In genomic region chr15:31040611-31041010, GRCh38 we compare ENCODE assay signal across 18 cellular contexts.
"Had no signal": no experiment of that assay in that cellular context is flagged by ENCODE, and none has a peak within 500 bp of the region (broad histone marks: within the 10 kb centered on the region; RNA-seq: fewer than 3 reads in every experiment).

No MANE protein-coding gene starts in this region.

- H3K9me3 Mint-ChIP-seq: dendritic cell treated with granulocyte-macrophage colony-stimulating factor and Interleukin-4, amounts not matched to agents 40 ng/mL and 50 ng/mL, for 4 days had no signal

- H3K27ac Mint-ChIP-seq: dendritic cell treated with granulocyte-macrophage colony-stimulating factor and Interleukin-4, amounts not matched to agents 40 ng/mL and 50 ng/mL, for 4 days had no signal

- H3K27me3 ChIP-seq: colonic mucosa, gastrocnemius medialis, left lung had no signal

- H3K4me1 ChIP-seq: colonic mucosa, esophagus muscularis mucosa, gastrocnemius medialis, heart right ventricle, left lung, lower lobe of right lung had no signal

- DNase-seq: colonic mucosa; cortex of kidney; effector CD4-positive, alpha-beta T cell; effector memory CD4-positive, alpha-beta T cell; foreskin melanocyte; gastrocnemius medialis; glutamatergic neuron; head of caudate nucleus; heart right ventricle; hippocampal formation; left cardiac atrium; left lung; left ventricle myocardium superior; lower lobe of right lung; mesendoderm; midbrain had no signal

- H3K9me3 ChIP-seq: colonic mucosa, esophagus muscularis mucosa, left lung, lower lobe of right lung had no signal

- H3K4me3 Mint-ChIP-seq: dendritic cell treated with granulocyte-macrophage colony-stimulating factor and Interleukin-4, amounts not matched to agents 40 ng/mL and 50 ng/mL, for 4 days had no signal

- ATAC-seq: gastrocnemius medialis, heart right ventricle, left cardiac atrium, left lung, left ventricle myocardium superior, lower lobe of right lung had no signal

- H3K27ac ChIP-seq: colonic mucosa, esophagus muscularis mucosa, gastrocnemius medialis, heart right ventricle, left lung, lower lobe of right lung had no signal

- H3K4me3 ChIP-seq: colonic mucosa, esophagus muscularis mucosa, gastrocnemius medialis, heart right ventricle, left lung, lower lobe of right lung had no signal

- H3K36me3 ChIP-seq: colonic mucosa, esophagus muscularis mucosa, gastrocnemius medialis, heart right ventricle, left lung, lower lobe of right lung had no signal
